ENCODE assay signal across 7 cellular contexts in the genomic region with DNA sequence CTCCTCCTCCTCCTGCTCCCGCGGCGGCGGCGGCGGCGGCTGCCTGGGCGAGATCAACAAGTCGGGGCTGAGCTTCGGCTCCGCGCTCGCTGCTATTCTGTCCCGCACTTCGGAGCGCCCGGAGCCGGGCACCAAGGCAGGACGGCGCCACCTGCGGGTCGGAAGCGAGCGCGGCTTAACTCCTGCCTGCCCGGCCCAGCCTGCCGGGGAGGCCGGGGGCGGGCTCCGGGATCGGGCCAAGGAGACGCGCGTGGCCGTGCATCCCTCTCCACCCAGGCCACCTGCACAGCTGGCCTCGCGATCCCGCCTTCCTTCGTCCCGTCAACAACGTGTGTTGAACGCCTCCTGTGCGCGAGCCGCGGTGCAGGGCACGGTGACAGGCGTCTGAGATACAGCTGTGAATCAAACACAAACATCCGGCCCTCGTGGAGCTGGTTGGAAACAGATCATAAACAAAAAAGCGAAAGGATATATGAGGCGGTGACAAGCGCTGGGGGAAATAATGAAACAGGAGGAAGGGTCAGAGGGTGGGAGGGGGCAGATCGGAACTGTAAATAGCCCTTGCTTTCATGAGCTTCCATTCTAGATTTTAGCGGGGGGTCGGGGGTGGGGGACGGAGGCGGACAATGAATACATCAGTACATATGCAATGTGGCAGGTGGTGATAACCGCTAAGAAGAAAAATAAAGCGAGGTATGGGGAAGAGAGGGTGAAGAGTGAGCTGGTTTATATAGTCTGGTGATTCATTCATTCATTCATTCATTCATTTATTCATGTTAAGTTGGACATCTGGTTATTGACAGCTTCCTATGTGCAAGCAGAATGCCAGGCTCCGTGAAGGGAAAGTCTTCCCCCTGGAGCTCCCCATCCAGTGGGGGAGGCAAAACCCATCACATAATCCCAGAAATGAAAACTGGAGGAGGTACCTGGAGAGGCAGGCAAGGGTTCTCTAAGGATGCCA. TPM values are rescaled to one million over a fixed set of nuclear protein-coding genes. Genes with fewer than 3 reads are reported as not detected.
A peak's percentile ranks its signal among the peaks of the same experiment; 100 is the strongest.
DNase-seq lines count a peak whose midpoint lies in the region; ATAC-seq and TF ChIP-seq lines count a peak whose summit lies in the region.

No MANE protein-coding gene starts in this region.

- H3K4me3 ChIP-seq in iPS-20b (ENCODE audit: low read length), result peak overlapping the region; percentile 66
- peak overlapping the region; percentile 82 for H3K4me3 ChIP-seq in skeletal muscle satellite cell (ENCODE audit: low read length)

- H3K36me3 ChIP-seq in iPS-20b (ENCODE audit: insufficient read depth, low read depth, low read length), result no peaks in the 10 kb centered on the region
- no peaks in the 10 kb centered on the region for H3K36me3 ChIP-seq in skeletal muscle satellite cell (ENCODE audit: insufficient read depth, low read length)

- TF ChIP-seq CTCF in GM13977 (IDR thresholded peaks at IDR 0.05; ENCODE audit: extremely low read depth, insufficient read depth, missing control alignments) (peak; percentile 81), VCaP (conservative IDR thresholded peaks at IDR 0.05) (peak; percentile 94)

- DNase-seq in GM13977 (ENCODE audit: low spot score), result peak; percentile 86
- DNase-seq in NCI-H2029 treated with DMSO at 0.1 percent for 48 hours (lab: John Stamatoyannopoulos, UW), result peak; percentile 59
- peak; percentile 91 to 93 for DNase-seq in T47D (ENCODE audit: low read depth in 1 of 2, low spot score in 1 of 2)

- H3K4me1 ChIP-seq in iPS-20b (ENCODE audit: insufficient read depth, low read length) (no peaks in the 10 kb centered on the region), skeletal muscle satellite cell (ENCODE audit: control insufficient read depth, insufficient read depth, low read length) (peaks cover 8% of the 10 kb centered on the region)

- H3K9ac ChIP-seq in iPS-20b (ENCODE audit: low read depth, low read length), result peak overlapping the region; percentile 40; the same call in 1 of the 2 replicates
- H3K9ac ChIP-seq in skeletal muscle satellite cell (ENCODE audit: low read depth, low read length), result peak overlapping the region; percentile 4

- H3K9me3 ChIP-seq in iPS-20b (ENCODE audit: insufficient read depth, low read depth, low read length), result no peaks in the 10 kb centered on the region
- H3K9me3 ChIP-seq in skeletal muscle satellite cell (replicated peaks; ENCODE audit: low read length), result no peaks in the 10 kb centered on the region

- peak overlapping the region; percentile 100 for H3K4me2 ChIP-seq in skeletal muscle satellite cell (ENCODE audit: low read length)

- no peak for ATAC-seq in HG03135 (IDR thresholded peaks at IDR 0.05; ENCODE audit: unreplicated experiment)

- H3K27ac ChIP-seq in VCaP (peak overlapping the region; percentile 80), iPS-20b (ENCODE audit: low read length) (no peak overlapping the region)

- in situ Hi-C loops in GM13977 (cut with MboI; ENCODE audit: low pct_unique_long_range_greater_than_20kb, low sequenced_read_pairs, unreplicated experiment) (no loop called here), T47D (cut with HindIII; ENCODE audit: low pct_unique_long_range_greater_than_20kb, low sequenced_read_pairs) (no loop called here)

- H3K27me3 ChIP-seq in iPS-20b (ENCODE audit: insufficient read depth, low read length) (peaks cover 62% of the 10 kb centered on the region), skeletal muscle satellite cell (ENCODE audit: control insufficient read depth, insufficient read depth, low read length) (peaks cover 46% of the 10 kb centered on the region)

RNA-seq across cellular contexts. Expression of gene KCNB1, which starts 2.0 kb away (rescaled TPM):
- total RNA-seq in skeletal muscle satellite cell (2012; rRNA removed), result 0.25 and 0.87 TPM in 2 replicates
